Comparison of ENCODE assay signal across 8 cellular contexts in the genomic region with DNA sequence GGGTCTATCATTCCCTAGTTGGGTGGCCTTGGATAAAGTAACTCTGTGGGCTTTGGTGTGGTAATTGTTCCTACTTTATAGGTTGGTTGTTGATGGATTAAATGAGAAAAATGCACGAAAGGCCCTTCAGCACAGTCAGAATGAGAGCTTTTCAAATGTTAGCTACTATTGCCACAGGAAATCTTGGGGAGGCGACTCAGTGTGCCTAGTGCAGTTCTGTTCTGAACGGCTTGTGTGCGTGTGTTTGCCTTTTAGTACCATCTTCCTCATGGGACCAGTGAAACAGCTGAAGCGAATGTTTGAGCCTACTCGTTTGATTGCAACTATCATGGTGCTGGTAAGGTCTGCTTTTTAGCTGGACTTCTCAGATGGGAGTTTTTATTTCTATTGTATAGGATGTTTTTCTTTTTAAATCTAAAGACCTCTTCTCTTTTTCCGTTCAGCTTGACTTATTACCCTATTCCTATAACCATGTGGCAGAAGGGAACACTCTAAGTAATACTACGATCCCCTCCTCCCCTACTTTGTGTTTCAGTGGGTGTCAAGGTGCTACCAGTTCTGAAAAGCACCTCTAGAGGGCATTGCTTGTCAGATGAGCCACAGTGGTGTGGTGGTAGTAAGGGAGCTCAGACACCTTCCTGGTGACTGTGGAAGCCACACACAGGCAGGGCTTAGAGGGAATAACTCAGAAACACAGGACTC. TPM values are rescaled to one million over a fixed set of nuclear protein-coding genes. Genes with fewer than 3 reads are reported as not detected.
DNase-seq lines count a peak whose midpoint lies in the region; ATAC-seq, FAIRE-seq and TF ChIP-seq lines count a peak whose summit lies in the region.

No MANE protein-coding gene starts in this region.

- no peaks in the 10 kb centered on the region for H3K9me3 ChIP-seq in pancreas

- no peak for FAIRE-seq in pancreas (lab: Jason Lieb, UNC)

- TF ChIP-seq CTCF in GM06990 (IDR thresholded peaks at IDR 0.05; ENCODE audit: insufficient read depth, low read length, poor library complexity, severe bottlenecking) (peak; percentile 75), WI38 (IDR thresholded peaks at IDR 0.05; ENCODE audit: low read depth, low read length) (peak; percentile 66), epithelial cell of proximal tubule (conservative IDR thresholded peaks at IDR 0.05; ENCODE audit: low read depth, low read length) (peak; percentile 84), pancreas (IDR thresholded peaks at IDR 0.05) (peak; percentile 22 to 46 (median 36))

- H3K27me3 ChIP-seq in GM06990 (replicated peaks; ENCODE audit: control insufficient read depth, insufficient read depth, low read length) (no peaks in the 10 kb centered on the region), pancreas (no peaks in the 10 kb centered on the region)

- H3K4me3 ChIP-seq in GM06990 (replicated peaks; ENCODE audit: low read depth, low read length) (no peak overlapping the region), WI38 (ENCODE audit: low read depth, low read length) (no peak overlapping the region), epithelial cell of proximal tubule (ENCODE audit: low read depth, low read length) (no peak overlapping the region), pancreas (no peak overlapping the region)

- H3K36me3 ChIP-seq in GM06990 (ENCODE audit: control insufficient read depth, insufficient read depth, low read length) (peaks cover 31% of the 10 kb centered on the region), pancreas (peaks cover 0 to 37% (median 14%) of the 10 kb centered on the region in 3 donors)

- intact Hi-C loops in pancreas (cut with DNase I) = no loop called here

- peak overlapping the region in 1 of 4 donors; percentile 34 for H3K27ac ChIP-seq in pancreas

- WGBS in pancreas, 2 donors = 87 to 90% methylated on average over 8 of the region's 8 CpGs

- peak; percentile 75 for ATAC-seq in HG02588 (IDR thresholded peaks at IDR 0.05; ENCODE audit: unreplicated experiment)
- ATAC-seq in pancreas = peak; percentile 85 to 93 (median 88)

- DNase-seq in A172 (ENCODE audit: low spot score) (peak; percentile 67), GM06990 (ENCODE audit: extremely low read depth, insufficient read length) (no peak), NCI-H146 (lab: John Stamatoyannopoulos, UW) (peak; percentile 36), epithelial cell of proximal tubule (ENCODE audit: low read depth) (no peak), pancreas (peak in 2 of 6 donors; percentile 7 to 37), hippocampal formation (lab: John Stamatoyannopoulos, UW) (no peak)

- H3K4me1 ChIP-seq in pancreas = peaks cover 6 to 9% (median 7%) of the 10 kb centered on the region in 3 donors

RNA-seq across cellular contexts. Expression of gene SFT2D2, which starts 9.2 kb away (rescaled TPM):
- total RNA-seq in A172 (2014; rRNA removed; shearing (Covaris generic)) = 53.7 and 66.3 TPM in 2 replicates
- total RNA-seq in epithelial cell of proximal tubule = 22.5 and 25.3 TPM in 2 replicates
- total RNA-seq in pancreas = 10 to 100 TPM; 15.5 to 37.3 (median 23.0) TPM
- 1 to 10 TPM; 2.4 to 6.1 TPM for polyA plus RNA-seq in pancreas

RNA-seq across cellular contexts. Expression of gene TBX19, which starts 45.7 kb away (rescaled TPM):
- total RNA-seq in A172 (2014; rRNA removed; shearing (Covaris generic)) = 0.50 and 0.53 TPM in 2 replicates
- total RNA-seq in epithelial cell of proximal tubule (0.29 and 1.3 TPM in 2 replicates), pancreas (1 to 10 TPM in 1 of 6 donors, under 1 TPM in 5; 0.35 to 1.4 (median 0.57) TPM)
- 1 to 10 TPM; 1.4 to 2.0 TPM for polyA plus RNA-seq in pancreas

RNA-seq across cellular contexts. Expression of gene TIPRL, which starts 56.2 kb away (rescaled TPM):
- 83.0 and 91.3 TPM in 2 replicates for total RNA-seq in A172 (2014; rRNA removed; shearing (Covaris generic))
- total RNA-seq in epithelial cell of proximal tubule (23.8 and 27.5 TPM in 2 replicates), pancreas (10 to 100 TPM; 11.9 to 17.3 (median 14.3) TPM)
- 10 to 100 TPM in 1 of 2 donors, 1 to 10 TPM in 1; 6.8 to 10.2 TPM for polyA plus RNA-seq in pancreas

Comparison
In these comparisons a context has a peak if more than half of its experiments do, and no peak if none do; other contexts are left out.
1. DNase-seq: peak in A172 (single experiment) and NCI-H146 (single experiment); none in GM06990 (single experiment), epithelial cell of proximal tubule (single experiment) and hippocampal formation (0 of 2).
2. Peak in every context shown above with its lines, with median percentiles within 50 percentile points of each other: CTCF ChIP-seq.